8 cellular contexts compared by ENCODE assay signal in genomic region chr20:47353697-47354387, GRCh38. TPM values are rescaled to one million over a fixed set of nuclear protein-coding genes. Genes with fewer than 3 reads are reported as not detected.
A peak's percentile ranks its signal among the peaks of the same experiment; 100 is the strongest.
DNase-seq lines count a peak whose midpoint lies in the region; ATAC-seq and TF ChIP-seq lines count a peak whose summit lies in the region.

No MANE protein-coding gene starts in this region.

- H3K4me1 ChIP-seq in Karpas-422 (ENCODE audit: low read length) (peaks cover 92% of the 10 kb centered on the region), lower lobe of right lung (peaks cover 100% of the 10 kb centered on the region)

- TF ChIP-seq CTCF in AG04450 (IDR thresholded peaks at IDR 0.05; ENCODE audit: low read depth, low read length) (no peak), lower lobe of right lung (IDR thresholded peaks at IDR 0.05) (no peak)

- H3K27me3 ChIP-seq in AG04450 (ENCODE audit: control insufficient read depth, insufficient read depth, low read length): no peaks in the 10 kb centered on the region
- no peaks in the 10 kb centered on the region for H3K27me3 ChIP-seq in Karpas-422 (ENCODE audit: low read length)
- H3K27me3 ChIP-seq in lower lobe of right lung (ENCODE audit: low read depth): no peaks in the 10 kb centered on the region

- intact Hi-C loops in lower lobe of right lung (cut with DNase I): no loop called here

- H4K20me1 ChIP-seq in Karpas-422 (ENCODE audit: insufficient read depth, low read depth, low read length): no peaks in the 10 kb centered on the region; the same call in 1 of the 2 replicates

- H3K4me2 ChIP-seq in Karpas-422 (ENCODE audit: low read depth, low read length, poor library complexity, severe bottlenecking): peak overlapping the region; percentile 97

- peak overlapping the region; percentile 92 for H3K9ac ChIP-seq in Karpas-422 (ENCODE audit: low read length)

- H3K36me3 ChIP-seq in Karpas-422 (ENCODE audit: insufficient read depth, low read length) (peaks cover 12% of the 10 kb centered on the region; the same call in 1 of the 2 replicates), lower lobe of right lung (no peaks in the 10 kb centered on the region)

- CTCF ChIA-PET in AG04450 (lab: Charles Lee): interaction anchor here (0.8 to 10.7 kb wide), 3 partner anchors 30 to 267 kb away, joined by 4 to 68 read pairs (median 11); no protein-coding TSS in a partner anchor

- ATAC-seq in lower lobe of right lung (no peak), GM19324 (IDR thresholded peaks at IDR 0.05; ENCODE audit: low FRiP score, unreplicated experiment) (no peak), GM19463 (IDR thresholded peaks at IDR 0.05; ENCODE audit: unreplicated experiment) (no peak)

- H2AFZ ChIP-seq in Karpas-422 (ENCODE audit: low read length): no peak overlapping the region

- H3K9me2 ChIP-seq in Karpas-422 (replicated peaks; ENCODE audit: insufficient read depth, low read length): no peaks in the 10 kb centered on the region

- no peak for DNase-seq in AG04450 (ENCODE audit: low read depth, low spot score)
- DNase-seq in Karpas-422: peak; percentile 74
- peak; percentile 42 for DNase-seq in astrocyte of the hippocampus (ENCODE audit: low read depth, low spot score)
- peak; percentile 2 for DNase-seq in lower lobe of right lung
- no peak for DNase-seq in NCI-H1417 treated with DMSO at 0.1 percent for 48 hours (lab: John Stamatoyannopoulos, UW)
- no peak for DNase-seq in NCI-H2081 (lab: John Stamatoyannopoulos, UW)

- peak overlapping the region; percentile 84 for H3K27ac ChIP-seq in AG04450 (ENCODE audit: low read depth, low read length)
- H3K27ac ChIP-seq in Karpas-422 (ENCODE audit: low read length): peak overlapping the region; percentile 98
- H3K27ac ChIP-seq in lower lobe of right lung: peak overlapping the region; percentile 99

- H3K9me3 ChIP-seq in AG04450 (ENCODE audit: control insufficient read depth, insufficient read depth, low read length): no peaks in the 10 kb centered on the region; the same call in 1 of the 2 replicates
- no peaks in the 10 kb centered on the region for H3K9me3 ChIP-seq in Karpas-422 (ENCODE audit: low read length)
- no peaks in the 10 kb centered on the region for H3K9me3 ChIP-seq in lower lobe of right lung

- peak overlapping the region; percentile 52 for H3K4me3 ChIP-seq in AG04450 (ENCODE audit: low read depth, low read length)
- peak overlapping the region; percentile 77 for H3K4me3 ChIP-seq in Karpas-422 (ENCODE audit: low read length)
- H3K4me3 ChIP-seq in lower lobe of right lung: peak overlapping the region; percentile 43

- peaks cover 75% of the 10 kb centered on the region for H3K79me2 ChIP-seq in Karpas-422 (ENCODE audit: low read length)

- POLR2A ChIA-PET in AG04450 (lab: Yijun Ruan, JAX): interaction anchor here (0.8 to 1.2 kb wide), 2 partner anchors 16 to 36 kb away, joined by 4 to 6 read pairs; no protein-coding TSS in a partner anchor

RNA-seq across cellular contexts. Expression of gene ZMYND8, which starts 2.7 kb away (rescaled TPM):
- 20.3 and 23.1 TPM in 2 replicates for polyA plus RNA-seq in AG04450 (2011; rRNA removed)
- 30.3 and 30.6 TPM in 2 replicates for polyA minus RNA-seq in AG04450 (2011; rRNA and poly(A)+ RNA removed)
- total RNA-seq in Karpas-422 (2014; rRNA removed; shearing (Covaris generic); ENCODE audit: low replicate concordance): 33.0 and 44.1 TPM in 2 replicates
- total RNA-seq in lower lobe of right lung: 57.6 TPM

Comparison
In these comparisons a context has a peak if more than half of its experiments do, and no peak if none do; other contexts are left out.
1. DNase-seq: peak in Karpas-422 (single experiment), astrocyte of the hippocampus (single experiment) and lower lobe of right lung (single experiment); none in AG04450 (single experiment), NCI-H1417 treated with DMSO at 0.1 percent for 48 hours (single experiment) and NCI-H2081 (0 of 2).
2. Peak in every context shown above with its lines, with median percentiles within 50 percentile points of each other: H3K27ac ChIP-seq and H3K4me3 ChIP-seq.